35 cellular contexts compared by ENCODE assay signal in genomic region chr1:153361129-153362109, GRCh38. TPM values are rescaled to one million over a fixed set of nuclear protein-coding genes. Genes with fewer than 3 reads are reported as not detected.
DNase-seq lines count a peak whose midpoint lies in the region; ATAC-seq and TF ChIP-seq lines count a peak whose summit lies in the region.
"Had no signal": no experiment of that assay in that cellular context is flagged by ENCODE, and none has a peak within 500 bp of the region (broad histone marks: within the 10 kb centered on the region; RNA-seq: fewer than 3 reads in every experiment).

No MANE protein-coding gene starts in this region.

- no peak for TF ChIP-seq CTCF in cardiac muscle cell (IDR thresholded peaks at IDR 0.05; ENCODE audit: low read depth, low read length)
- no peak for TF ChIP-seq CTCF in upper lobe of left lung (IDR thresholded peaks at IDR 0.05)

- no peak for TF ChIP-seq EP300 in upper lobe of left lung (IDR thresholded peaks at IDR 0.05)

- no peaks in the 10 kb centered on the region for H3K36me3 ChIP-seq in cardiac muscle cell
- H3K36me3 ChIP-seq in upper lobe of left lung = no peaks in the 10 kb centered on the region
- H3K36me3 ChIP-seq: brain microvascular endothelial cell, gastrocnemius medialis, prostate gland, upper lobe of right lung had no signal

- ATAC-seq in left cardiac atrium (no peak), left lobe of liver (no peak), upper lobe of left lung (ENCODE audit: low FRiP score in 2 of 2) (no peak)
- ATAC-seq in effector memory CD8-positive, alpha-beta T cell (replicated peaks) = no peak
- ATAC-seq: gastrocnemius medialis; stimulated activated naive B cell treated with anti-CD40 and anti-IgM and Interleukin-4, amounts not matched to agents 10 μg/mL and 1 μg/mL and 100 μg/mL, for 72 hours; upper lobe of right lung had no signal

- TF ChIP-seq POLR2A in upper lobe of left lung (IDR thresholded peaks at IDR 0.05) (no peak), erythroblast (IDR thresholded peaks at IDR 0.05; ENCODE audit: low read length) (no peak)

- peaks cover 0 to 9% of the 10 kb centered on the region in 2 donors for H3K4me1 Mint-ChIP-seq in effector memory CD8-positive, alpha-beta T cell (ENCODE audit: low read depth in 2 of 2)

- peak overlapping the region; percentile 9 to 41 for H3K27ac Mint-ChIP-seq in effector memory CD8-positive, alpha-beta T cell
- H3K27ac Mint-ChIP-seq: activated CD4-positive, alpha-beta memory T cell treated with anti-CD3 and anti-CD28 coated beads for 36 hours; activated naive CD4-positive, alpha-beta T cell treated with anti-CD3 and anti-CD28 coated beads, Interleukin-2, amount 10 ng/mL, durations not matched to agents 7 days and 5 days; activated T-helper 1 cell treated with anti-CD3 and anti-CD28 coated beads, Interleukin-12 subunit alpha, Interleukin-12 subunit beta, Interleukin-2, Interleukin-4 antibody, amounts not matched to agents 30 ng/mL and 10 ng/mL and 1 ng/mL, durations not matched to agents 14 hours and 24 hours and 36 hours; CD4-positive, alpha-beta T cell; naive B cell; stimulated activated naive B cell treated with anti-CD40 and anti-IgM and Interleukin-4, amounts not matched to agents 10 μg/mL and 1 μg/mL and 100 μg/mL, for 72 hours had no signal

- H3K4me3 ChIP-seq in cardiac muscle cell (no peak overlapping the region), upper lobe of left lung (no peak overlapping the region)
- H3K4me3 ChIP-seq: gastrocnemius medialis, prostate gland, upper lobe of right lung had no signal

- no peaks in the 10 kb centered on the region for H3K9me3 Mint-ChIP-seq in effector memory CD8-positive, alpha-beta T cell
- H3K9me3 Mint-ChIP-seq: activated CD4-positive, alpha-beta memory T cell treated with anti-CD3 and anti-CD28 coated beads for 36 hours; activated naive CD4-positive, alpha-beta T cell treated with anti-CD3 and anti-CD28 coated beads, Interleukin-2, amount 10 ng/mL, durations not matched to agents 7 days and 5 days; activated T-helper 1 cell treated with anti-CD3 and anti-CD28 coated beads, Interleukin-12 subunit alpha, Interleukin-12 subunit beta, Interleukin-2, Interleukin-4 antibody, amounts not matched to agents 30 ng/mL and 10 ng/mL and 1 ng/mL, durations not matched to agents 14 hours and 24 hours and 36 hours; CD4-positive, alpha-beta T cell; mesothelial cell of epicardium; naive B cell; stimulated activated naive B cell treated with anti-CD40 and anti-IgM and Interleukin-4, amounts not matched to agents 10 μg/mL and 1 μg/mL and 100 μg/mL, for 72 hours had no signal

- intact Hi-C loops in left cardiac atrium (cut with DNase I) = no loop called here

- peak in 1 of 2 donors; percentile 76 for DNase-seq in cardiac muscle cell (ENCODE audit: low read depth in 1 of 2, low spot score in 1 of 2)
- DNase-seq in left cardiac atrium = no peak
- no peak for DNase-seq in effector memory CD8-positive, alpha-beta T cell
- DNase-seq in left lobe of liver (ENCODE audit: low spot score) = peak; percentile 45
- no peak for DNase-seq in upper lobe of left lung
- DNase-seq in erythroblast (lab: John Stamatoyannopoulos, UW) = no peak
- DNase-seq in C1 segment of cervical spinal cord (lab: John Stamatoyannopoulos, UW) = no peak
- no peak for DNase-seq in mucosa of gallbladder (ENCODE audit: low spot score)
- DNase-seq: activated CD4-positive, alpha-beta memory T cell treated with anti-CD3 and anti-CD28 coated beads for 36 hours; activated CD4-positive, CD25-positive, alpha-beta regulatory T cell treated with anti-CD3 and anti-CD28 coated beads, Interleukin-2, amount 50 U/mL, for 72 hours; activated CD8-positive, alpha-beta memory T cell treated with anti-CD3 and anti-CD28 coated beads, Interleukin-2, amount 50 U/mL, for 4 hours; activated naive CD4-positive, alpha-beta T cell treated with anti-CD3 and anti-CD28 coated beads, Interleukin-2, amount 10 ng/mL, durations not matched to agents 7 days and 5 days; brain microvascular endothelial cell; CD4-positive, alpha-beta T cell; effector CD8-positive, alpha-beta T cell; gastrocnemius medialis; HCEC 1CT; KBM-7; naive B cell; NCI-H1105; NCI-H1930; NCI-H526; nucleus accumbens; OCI-M1; SHP77 treated with DMSO at 0.1 percent for 48 hours; stimulated activated CD4-positive, alpha-beta T cell treated with anti-CD3 and anti-CD28 coated beads, Interleukin-15, amount 100 ng/mL, for 24 hours; stimulated activated naive B cell treated with anti-CD40 and anti-IgM and Interleukin-4, amounts not matched to agents 10 μg/mL and 1 μg/mL and 100 μg/mL, for 72 hours; substantia nigra; upper lobe of right lung had no signal

- no peak overlapping the region for H3K4me3 Mint-ChIP-seq in effector memory CD8-positive, alpha-beta T cell
- H3K4me3 Mint-ChIP-seq: activated CD4-positive, alpha-beta memory T cell treated with anti-CD3 and anti-CD28 coated beads for 36 hours; activated naive CD4-positive, alpha-beta T cell treated with anti-CD3 and anti-CD28 coated beads, Interleukin-2, amount 10 ng/mL, durations not matched to agents 7 days and 5 days; activated T-helper 1 cell treated with anti-CD3 and anti-CD28 coated beads, Interleukin-12 subunit alpha, Interleukin-12 subunit beta, Interleukin-2, Interleukin-4 antibody, amounts not matched to agents 30 ng/mL and 10 ng/mL and 1 ng/mL, durations not matched to agents 14 hours and 24 hours and 36 hours; CD4-positive, alpha-beta T cell; mesothelial cell of epicardium; naive B cell; stimulated activated naive B cell treated with anti-CD40 and anti-IgM and Interleukin-4, amounts not matched to agents 10 μg/mL and 1 μg/mL and 100 μg/mL, for 72 hours had no signal

- no peaks in the 10 kb centered on the region for H3K9me3 ChIP-seq in cardiac muscle cell (ENCODE audit: low read depth)
- H3K9me3 ChIP-seq in upper lobe of left lung = no peaks in the 10 kb centered on the region
- H3K9me3 ChIP-seq: gastrocnemius medialis, prostate gland, upper lobe of right lung had no signal

- no peaks in the 10 kb centered on the region for H3K27me3 ChIP-seq in cardiac muscle cell
- no peaks in the 10 kb centered on the region for H3K27me3 ChIP-seq in upper lobe of left lung
- H3K27me3 ChIP-seq: gastrocnemius medialis, upper lobe of right lung had no signal

- peaks cover 54 to 72% of the 10 kb centered on the region in 2 donors for H3K27me3 Mint-ChIP-seq in effector memory CD8-positive, alpha-beta T cell
- H3K27me3 Mint-ChIP-seq: CD4-positive, alpha-beta T cell had no signal

- peaks cover 41% of the 10 kb centered on the region for H3K4me1 ChIP-seq in cardiac muscle cell (ENCODE audit: low read depth)
- peaks cover 3 to 30% (median 20%) of the 10 kb centered on the region in 4 donors for H3K4me1 ChIP-seq in upper lobe of left lung
- H3K4me1 ChIP-seq: prostate gland had no signal

- no peaks in the 10 kb centered on the region for H3K36me3 Mint-ChIP-seq in effector memory CD8-positive, alpha-beta T cell (ENCODE audit: insufficient read depth)
- H3K36me3 Mint-ChIP-seq: activated CD4-positive, alpha-beta memory T cell treated with anti-CD3 and anti-CD28 coated beads for 36 hours; activated naive CD4-positive, alpha-beta T cell treated with anti-CD3 and anti-CD28 coated beads, Interleukin-2, amount 10 ng/mL, durations not matched to agents 7 days and 5 days; mesothelial cell of epicardium; naive B cell; stimulated activated naive B cell treated with anti-CD40 and anti-IgM and Interleukin-4, amounts not matched to agents 10 μg/mL and 1 μg/mL and 100 μg/mL, for 72 hours had no signal

- H3K27ac ChIP-seq in cardiac muscle cell (peak overlapping the region; percentile 87), upper lobe of left lung (peak overlapping the region; percentile 43 to 84 (median 80))
- H3K27ac ChIP-seq: brain microvascular endothelial cell, prostate gland, upper lobe of right lung had no signal

- WGBS in upper lobe of left lung, 2 donors = 49 to 77% methylated on average over 4 of the region's 4 CpGs

RNA-seq across cellular contexts. Expression of gene S100A9, which starts 3.8 kb away (rescaled TPM):
- total RNA-seq in cardiac muscle cell (0.74 and 1.3 TPM in 2 replicates), left cardiac atrium (100 to 1,000 TPM; 184 to 529 TPM), left lobe of liver (36.3 TPM), upper lobe of left lung (1,000 to 10,000 TPM in 1 of 6 donors, 100 to 1,000 TPM in 5; 133 to 1,125 (median 606) TPM), mucosa of gallbladder (19.1 TPM)
- polyA plus RNA-seq in cardiac muscle cell = 3.0 TPM in 1 of 2 replicates, not detected in the other
- total RNA-seq: A172; activated CD4-positive, alpha-beta memory T cell treated with anti-CD3 and anti-CD28 coated beads for 36 hours; activated T-helper 1 cell treated with anti-CD3 and anti-CD28 coated beads, Interleukin-12 subunit alpha, Interleukin-12 subunit beta, Interleukin-2, Interleukin-4 antibody, amounts not matched to agents 30 ng/mL and 10 ng/mL and 1 ng/mL, durations not matched to agents 14 hours and 24 hours and 36 hours; T-helper 2 cell treated with Interferon-gamma antibody and Interleukin-4, amounts not matched to agents 100 ng/mL and 5 ng/mL, for 36 hours had no signal

RNA-seq across cellular contexts. Expression of gene PGLYRP4, which starts 12.8 kb away (rescaled TPM):
- total RNA-seq in cardiac muscle cell (not detected in 2 replicates), left cardiac atrium (not detected), left lobe of liver (not detected), upper lobe of left lung (not detected), mucosa of gallbladder (not detected)
- polyA plus RNA-seq in cardiac muscle cell = 0.33 TPM in 1 of 2 replicates, not detected in the other
- total RNA-seq: A172; activated CD4-positive, alpha-beta memory T cell treated with anti-CD3 and anti-CD28 coated beads for 36 hours; activated T-helper 1 cell treated with anti-CD3 and anti-CD28 coated beads, Interleukin-12 subunit alpha, Interleukin-12 subunit beta, Interleukin-2, Interleukin-4 antibody, amounts not matched to agents 30 ng/mL and 10 ng/mL and 1 ng/mL, durations not matched to agents 14 hours and 24 hours and 36 hours; CD4-positive, alpha-beta T cell; gastrocnemius medialis; M059J; mesothelial cell of epicardium; prostate gland; T-helper 2 cell treated with Interferon-gamma antibody and Interleukin-4, amounts not matched to agents 100 ng/mL and 5 ng/mL, for 36 hours; upper lobe of right lung had no signal

RNA-seq across cellular contexts. Expression of gene S100A12, which starts 14.0 kb away (rescaled TPM):
- not detected in 2 replicates for total RNA-seq in cardiac muscle cell
- polyA plus RNA-seq in cardiac muscle cell = not detected in 2 replicates
- total RNA-seq in left cardiac atrium = 1 to 10 TPM; 5.2 to 8.8 TPM
- total RNA-seq in left lobe of liver = 1.2 TPM
- 10 to 100 TPM in 5 of 6 donors, 1 to 10 TPM in 1; 5.2 to 75.7 (median 32.1) TPM for total RNA-seq in upper lobe of left lung
- total RNA-seq in mucosa of gallbladder = 0.75 TPM
- total RNA-seq: A172; activated CD4-positive, alpha-beta memory T cell treated with anti-CD3 and anti-CD28 coated beads for 36 hours; activated T-helper 1 cell treated with anti-CD3 and anti-CD28 coated beads, Interleukin-12 subunit alpha, Interleukin-12 subunit beta, Interleukin-2, Interleukin-4 antibody, amounts not matched to agents 30 ng/mL and 10 ng/mL and 1 ng/mL, durations not matched to agents 14 hours and 24 hours and 36 hours; M059J; mesothelial cell of epicardium; prostate gland; T-helper 2 cell treated with Interferon-gamma antibody and Interleukin-4, amounts not matched to agents 100 ng/mL and 5 ng/mL, for 36 hours had no signal

RNA-seq across cellular contexts. Expression of gene S100A8, which starts 29.5 kb away (rescaled TPM):
- total RNA-seq in cardiac muscle cell (1.9 TPM in 1 of 2 replicates, not detected in the other), left cardiac atrium (100 to 1,000 TPM; 112 to 201 TPM), left lobe of liver (23.7 TPM), upper lobe of left lung (100 to 1,000 TPM in 4 of 6 donors, 10 to 100 TPM in 2; 49.2 to 842 (median 194) TPM), mucosa of gallbladder (7.0 TPM)
- 4.4 and 12.2 TPM in 2 replicates for polyA plus RNA-seq in cardiac muscle cell
- total RNA-seq: A172; activated CD4-positive, alpha-beta memory T cell treated with anti-CD3 and anti-CD28 coated beads for 36 hours; activated T-helper 1 cell treated with anti-CD3 and anti-CD28 coated beads, Interleukin-12 subunit alpha, Interleukin-12 subunit beta, Interleukin-2, Interleukin-4 antibody, amounts not matched to agents 30 ng/mL and 10 ng/mL and 1 ng/mL, durations not matched to agents 14 hours and 24 hours and 36 hours; mesothelial cell of epicardium; T-helper 2 cell treated with Interferon-gamma antibody and Interleukin-4, amounts not matched to agents 100 ng/mL and 5 ng/mL, for 36 hours had no signal

RNA-seq across cellular contexts. Expression of gene PGLYRP3, which starts 48.7 kb away (rescaled TPM):
- total RNA-seq in cardiac muscle cell (not detected in 2 replicates), left cardiac atrium (not detected), left lobe of liver (not detected), upper lobe of left lung (not detected), mucosa of gallbladder (not detected)
- not detected in 2 replicates for polyA plus RNA-seq in cardiac muscle cell
- total RNA-seq: A172; activated CD4-positive, alpha-beta memory T cell treated with anti-CD3 and anti-CD28 coated beads for 36 hours; activated T-helper 1 cell treated with anti-CD3 and anti-CD28 coated beads, Interleukin-12 subunit alpha, Interleukin-12 subunit beta, Interleukin-2, Interleukin-4 antibody, amounts not matched to agents 30 ng/mL and 10 ng/mL and 1 ng/mL, durations not matched to agents 14 hours and 24 hours and 36 hours; CD4-positive, alpha-beta T cell; gastrocnemius medialis; M059J; mesothelial cell of epicardium; prostate gland; T-helper 2 cell treated with Interferon-gamma antibody and Interleukin-4, amounts not matched to agents 100 ng/mL and 5 ng/mL, for 36 hours; upper lobe of right lung had no signal
